15 cellular contexts compared by ENCODE assay signal in genomic region chr17:37133131-37133530, GRCh38.
"Had no signal": no experiment of that assay in that cellular context is flagged by ENCODE, and none has a peak within 500 bp of the region (broad histone marks: within the 10 kb centered on the region; RNA-seq: fewer than 3 reads in every experiment).

No MANE protein-coding gene starts in this region.

- H3K27me3 Mint-ChIP-seq: activated CD4-positive, alpha-beta memory T cell treated with anti-CD3 and anti-CD28 coated beads, Interleukin-2, amount 10 ng/mL, durations not matched to agents 7 days and 5 days; activated naive CD8-positive, alpha-beta T cell treated with anti-CD3 and anti-CD28 coated beads, Interleukin-2, amount 10 ng/mL, durations not matched to agents 7 days and 5 days; naive thymus-derived CD8-positive, alpha-beta T cell; stimulated activated naive CD8-positive, alpha-beta T cell treated with anti-CD3 and anti-CD28 coated beads, Interleukin-15, amount 100 ng/mL, for 72 hours had no signal

- H3K9me3 Mint-ChIP-seq: activated CD4-positive, alpha-beta memory T cell treated with anti-CD3 and anti-CD28 coated beads, Interleukin-2, amount 10 ng/mL, durations not matched to agents 7 days and 5 days; activated naive CD8-positive, alpha-beta T cell treated with anti-CD3 and anti-CD28 coated beads, Interleukin-2, amount 10 ng/mL, durations not matched to agents 7 days and 5 days; activated T-cell treated with anti-CD3 and anti-CD28 coated beads, Interleukin-2, amount 50 U/mL, for 72 hours; naive thymus-derived CD8-positive, alpha-beta T cell; stimulated activated naive CD8-positive, alpha-beta T cell treated with anti-CD3 and anti-CD28 coated beads, Interleukin-15, amount 100 ng/mL, for 72 hours had no signal

- H3K4me3 Mint-ChIP-seq: activated CD4-positive, alpha-beta memory T cell treated with anti-CD3 and anti-CD28 coated beads, Interleukin-2, amount 10 ng/mL, durations not matched to agents 7 days and 5 days; activated naive CD8-positive, alpha-beta T cell treated with anti-CD3 and anti-CD28 coated beads, Interleukin-2, amount 10 ng/mL, durations not matched to agents 7 days and 5 days; activated T-cell treated with anti-CD3 and anti-CD28 coated beads, Interleukin-2, amount 50 U/mL, for 72 hours; naive thymus-derived CD8-positive, alpha-beta T cell; stimulated activated naive CD8-positive, alpha-beta T cell treated with anti-CD3 and anti-CD28 coated beads, Interleukin-15, amount 100 ng/mL, for 72 hours had no signal

- H3K27ac Mint-ChIP-seq: activated CD4-positive, alpha-beta memory T cell treated with anti-CD3 and anti-CD28 coated beads, Interleukin-2, amount 10 ng/mL, durations not matched to agents 7 days and 5 days; activated naive CD8-positive, alpha-beta T cell treated with anti-CD3 and anti-CD28 coated beads, Interleukin-2, amount 10 ng/mL, durations not matched to agents 7 days and 5 days; activated T-cell treated with anti-CD3 and anti-CD28 coated beads, Interleukin-2, amount 50 U/mL, for 72 hours had no signal

- H3K27me3 ChIP-seq: dorsolateral prefrontal cortex, foreskin keratinocyte, testis had no signal

- H3K9me3 ChIP-seq: mucosa of descending colon, testis had no signal

- H3K4me1 ChIP-seq: foreskin keratinocyte had no signal

- DNase-seq: activated CD4-positive, alpha-beta memory T cell treated with anti-CD3 and anti-CD28 coated beads, Interleukin-2, amount 10 ng/mL, durations not matched to agents 7 days and 5 days; activated CD4-positive, alpha-beta T cell treated with anti-CD3 and anti-CD28 coated beads for 1 hour; activated gamma-delta T cell treated with Interleukin-2 at 50 U/mL for 16 hours; activated naive CD8-positive, alpha-beta T cell treated with anti-CD3 and anti-CD28 coated beads, Interleukin-2, amount 10 ng/mL, durations not matched to agents 7 days and 5 days; activated T-cell treated with anti-CD3 and anti-CD28 coated beads, Interleukin-2, amount 50 U/mL, for 72 hours; anterior cingulate cortex; dorsolateral prefrontal cortex; foreskin keratinocyte; left colon; mucosa of descending colon; naive thymus-derived CD8-positive, alpha-beta T cell; stimulated activated CD4-positive, alpha-beta T cell treated with anti-CD3 and anti-CD28 coated beads, Interleukin-15, amount 100 ng/mL, for 24 hours; stimulated activated CD4-positive, alpha-beta T cell treated with anti-CD3 and anti-CD28 coated beads, Interleukin-4, amount 100 ng/mL, for 24 hours; stimulated activated naive CD8-positive, alpha-beta T cell treated with anti-CD3 and anti-CD28 coated beads, Interleukin-15, amount 100 ng/mL, for 72 hours; testis had no signal

- ATAC-seq: activated T-cell treated with anti-CD3 and anti-CD28 coated beads, Interleukin-2, amount 50 U/mL, for 72 hours; foreskin keratinocyte; left colon; mucosa of descending colon; naive thymus-derived CD8-positive, alpha-beta T cell; stimulated activated naive CD8-positive, alpha-beta T cell treated with anti-CD3 and anti-CD28 coated beads, Interleukin-15, amount 100 ng/mL, for 72 hours had no signal

- H3K4me1 Mint-ChIP-seq: activated CD4-positive, alpha-beta memory T cell treated with anti-CD3 and anti-CD28 coated beads, Interleukin-2, amount 10 ng/mL, durations not matched to agents 7 days and 5 days; stimulated activated naive CD8-positive, alpha-beta T cell treated with anti-CD3 and anti-CD28 coated beads, Interleukin-15, amount 100 ng/mL, for 72 hours had no signal

- H3K4me3 ChIP-seq: dorsolateral prefrontal cortex, mucosa of descending colon, testis had no signal

- H3K27ac ChIP-seq: foreskin keratinocyte, testis had no signal
